29 cellular contexts compared by ENCODE assay signal in the genomic region with DNA sequence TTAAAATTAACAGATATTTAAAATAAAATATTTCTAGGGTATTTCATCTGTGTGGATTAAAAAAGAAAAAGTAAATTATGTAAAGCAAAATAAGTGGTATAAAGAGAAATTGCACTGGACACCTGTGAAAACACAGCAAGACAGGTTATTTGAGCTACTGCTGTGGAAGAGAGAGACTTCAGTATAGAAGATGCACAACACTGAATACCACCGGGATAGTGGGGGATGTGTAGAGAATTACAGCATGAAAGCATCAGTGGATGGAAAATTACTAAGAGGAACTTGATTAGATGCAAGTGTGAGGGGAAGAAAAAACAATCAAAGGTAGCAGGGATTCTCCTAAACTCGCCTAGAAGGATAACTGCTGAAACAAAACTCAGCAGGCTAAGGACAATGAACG.
DNase-seq lines count a peak whose midpoint lies in the region; TF ChIP-seq lines count a peak whose summit lies in the region.
"Had no signal": no experiment of that assay in that cellular context is flagged by ENCODE, and none has a peak within 500 bp of the region (broad histone marks: within the 10 kb centered on the region; RNA-seq: fewer than 3 reads in every experiment).

No MANE protein-coding gene starts in this region.

- H3K4me3 Mint-ChIP-seq in MCF 10A (ENCODE audit: unreplicated experiment) = no peak overlapping the region
- H3K4me3 Mint-ChIP-seq: activated CD4-positive, alpha-beta memory T cell treated with anti-CD3 and anti-CD28 coated beads for 36 hours; activated T-helper 17 cell treated with anti-CD3 and anti-CD28 coated beads, Interleukin-2, amount 50 U/mL, for 72 hours; T-helper 17 cell had no signal

- dilution Hi-C loops in mammary epithelial cell (cut with HindIII; ENCODE audit: low sequenced_read_pairs) = no loop called here

- H3K79me2 ChIP-seq in mammary epithelial cell (ENCODE audit: insufficient read depth, low read length) (no peaks in the 10 kb centered on the region), SU-DHL-6 (ENCODE audit: insufficient read depth, low read length) (no peaks in the 10 kb centered on the region)

- H3K36me3 Mint-ChIP-seq in MCF 10A (ENCODE audit: insufficient read depth, unreplicated experiment) = no peaks in the 10 kb centered on the region
- H3K36me3 Mint-ChIP-seq: activated CD4-positive, alpha-beta memory T cell treated with anti-CD3 and anti-CD28 coated beads for 36 hours had no signal

- no peak overlapping the region for H2BK120ac ChIP-seq in mesenchymal stem cell (ENCODE audit: low read depth, low read length)

- no peak overlapping the region for H2BK5ac ChIP-seq in mesenchymal stem cell (ENCODE audit: low read depth, low read length, poor library complexity, severe bottlenecking)

- H3K36me3 ChIP-seq in mammary epithelial cell (ENCODE audit: insufficient read depth, low read length) = no peaks in the 10 kb centered on the region
- H3K36me3 ChIP-seq in SU-DHL-6 (ENCODE audit: low read length) = peaks cover 13% of the 10 kb centered on the region
- no peaks in the 10 kb centered on the region for H3K36me3 ChIP-seq in mesenchymal stem cell (ENCODE audit: control insufficient read depth in 1 of 2, insufficient read depth in 2 of 2, low read depth in 1 of 2, low read length in 2 of 2)

- no peaks in the 10 kb centered on the region for H3K9me3 ChIP-seq in mammary epithelial cell (replicated peaks; ENCODE audit: insufficient read depth, low read length)
- H3K9me3 ChIP-seq in SU-DHL-6 (ENCODE audit: insufficient read depth, low read length) = peaks cover 8% of the 10 kb centered on the region; the same call in 1 of the 2 replicates
- no peaks in the 10 kb centered on the region for H3K9me3 ChIP-seq in mesenchymal stem cell (ENCODE audit: control insufficient read depth, low read length)
- H3K9me3 ChIP-seq: testis had no signal

- H2BK12ac ChIP-seq in mesenchymal stem cell (ENCODE audit: low read length in 2 of 2) = no peak overlapping the region

- H3K27me3 ChIP-seq in mammary epithelial cell (ENCODE audit: insufficient read depth, low read length) (no peaks in the 10 kb centered on the region), SU-DHL-6 (ENCODE audit: low read length) (no peaks in the 10 kb centered on the region), mesenchymal stem cell (ENCODE audit: control insufficient read depth in 1 of 2, insufficient read depth in 1 of 2, low read length in 2 of 2) (no peaks in the 10 kb centered on the region)
- H3K27me3 ChIP-seq: testis had no signal

- H3K27ac ChIP-seq in mammary epithelial cell (ENCODE audit: insufficient read depth, low read depth, low read length) = no peak overlapping the region
- peak overlapping the region; percentile 98 for H3K27ac ChIP-seq in SU-DHL-6 (ENCODE audit: low read depth, low read length)
- no peak overlapping the region for H3K27ac ChIP-seq in mesenchymal stem cell (ENCODE audit: low read length, poor library complexity, severe bottlenecking)
- H3K27ac ChIP-seq: SK-N-MC, testis had no signal

- no peak overlapping the region for H3K27ac Mint-ChIP-seq in MCF 10A (ENCODE audit: low read depth, unreplicated experiment)
- H3K27ac Mint-ChIP-seq: activated CD4-positive, alpha-beta memory T cell treated with anti-CD3 and anti-CD28 coated beads for 36 hours; activated T-helper 17 cell treated with anti-CD3 and anti-CD28 coated beads, Interleukin-2, amount 50 U/mL, for 72 hours; T-helper 17 cell had no signal

- H3K23ac ChIP-seq in mesenchymal stem cell (ENCODE audit: low read length in 2 of 2) = no peak overlapping the region

- BruUV-seq in mammary epithelial cell (replicated peaks; lab: Mats Ljungman, UMichigan) = no TSS peak
- BruUV-seq in MCF 10A (replicated peaks; lab: Mats Ljungman, UMichigan) = no TSS peak

- POLR2A ChIA-PET in MCF 10A (lab: Yijun Ruan, JAX) = no interaction called here

- H3K4ac ChIP-seq in mesenchymal stem cell (ENCODE audit: low read depth in 1 of 2, low read length in 2 of 2) = no peak overlapping the region

- in situ Hi-C loops in mammary epithelial cell (cut with MboI; ENCODE audit: low sequenced_read_pairs in 2 of 2) = no loop called here

- no peaks in the 10 kb centered on the region for H3K27me3 Mint-ChIP-seq in MCF 10A (ENCODE audit: insufficient read depth, unreplicated experiment)
- H3K27me3 Mint-ChIP-seq: activated CD4-positive, alpha-beta memory T cell treated with anti-CD3 and anti-CD28 coated beads for 36 hours; activated T-helper 17 cell treated with anti-CD3 and anti-CD28 coated beads, Interleukin-2, amount 50 U/mL, for 72 hours; T-helper 17 cell had no signal

- H3K4me3 ChIP-seq in mammary epithelial cell (replicated peaks in 1 of 3; ENCODE audit: insufficient read depth in 1 of 3, low read depth in 2 of 3, low read length in 3 of 3) (no peak overlapping the region), SU-DHL-6 (ENCODE audit: insufficient read depth, low read length, poor library complexity, severe bottlenecking) (peak overlapping the region; percentile 39), mesenchymal stem cell (ENCODE audit: insufficient read depth in 1 of 2, low read depth in 1 of 2, low read length in 2 of 2) (no peak overlapping the region)
- H3K4me3 ChIP-seq: GM12878, SK-N-MC, testis had no signal

- CTCF ChIA-PET in mammary epithelial cell (lab: Charles Lee; ENCODE audit: low non-redundant PET) (no interaction called here), MCF 10A (lab: Yijun Ruan, JAX) (interaction anchor here (0.6 kb wide), 1 partner anchor 153 kb away, joined by 3 read pairs; no protein-coding TSS in a partner anchor)

- no peaks in the 10 kb centered on the region for H3K79me1 ChIP-seq in mesenchymal stem cell (replicated peaks; ENCODE audit: low read length, poor library complexity, severe bottlenecking)

- H3K9ac ChIP-seq in mammary epithelial cell (ENCODE audit: insufficient read depth, low read length) = no peak overlapping the region
- peak overlapping the region; percentile 55 for H3K9ac ChIP-seq in SU-DHL-6 (ENCODE audit: low read length)
- H3K9ac ChIP-seq in mesenchymal stem cell (ENCODE audit: low read length) = no peak overlapping the region

- H3K9me3 Mint-ChIP-seq in MCF 10A (ENCODE audit: unreplicated experiment) = peaks cover 8% of the 10 kb centered on the region

- WGBS in mammary epithelial cell (ENCODE audit: low coverage, missing lambda C conversion rate) = 47% methylated on average over 3 of the region's 3 CpGs
- 69% methylated on average over 3 of the region's 3 CpGs for WGBS in mesenchymal stem cell

- H2AK5ac ChIP-seq in mesenchymal stem cell (ENCODE audit: low read length, severe bottlenecking) = no peak overlapping the region

- DNase-seq in mammary epithelial cell = no peak
- DNase-seq in MCF 10A (ENCODE audit: unreplicated experiment) = no peak
- peak; percentile 26 for DNase-seq in NCI-H345 treated with DMSO at 0.1 percent for 48 hours (lab: John Stamatoyannopoulos, UW; ENCODE audit: unreplicated experiment)
- no peak for DNase-seq in epidermal melanocyte (ENCODE audit: insufficient read length, low spot score)
- no peak for DNase-seq in posterior vena cava (ENCODE audit: low spot score)
- no peak for DNase-seq in ecto neural progenitor cell (ENCODE audit: low spot score)
- DNase-seq in mesenchymal stem cell = no peak
- DNase-seq: activated CD4-positive, alpha-beta memory T cell treated with anti-CD3 and anti-CD28 coated beads for 36 hours; activated CD4-positive, CD25-positive, alpha-beta regulatory T cell treated with anti-CD3 and anti-CD28 coated beads, Interleukin-2, amount 50 U/mL, for 72 hours; activated CD8-positive, alpha-beta memory T cell treated with anti-CD3 and anti-CD28 coated beads, Interleukin-2, amount 50 U/mL, for 48 hours; activated naive CD4-positive, alpha-beta T cell treated with anti-CD3 and anti-CD28 coated beads, Interleukin-2, amount 50 U/mL, for 16 hours; anterior cingulate cortex; C1 segment of cervical spinal cord; effector memory CD4-positive, alpha-beta T cell; EL; left cardiac atrium; mesendoderm; MV-4-11; NCI-H1694 treated with DMSO at 0.1 percent for 48 hours; NCI-H446; occipital lobe; stimulated activated CD4-positive, alpha-beta T cell treated with anti-CD3 and anti-CD28 coated beads, Interleukin-15, amount 100 ng/mL, for 24 hours; stimulated activated naive CD4-positive, alpha-beta T cell treated with Interleukin-2 at 50 U/mL for 16 hours; T-helper 17 cell; testis had no signal

- H2BK15ac ChIP-seq in mesenchymal stem cell (ENCODE audit: low read depth, poor library complexity, severe bottlenecking) = no peak overlapping the region

- intact Hi-C loops in mammary epithelial cell (cut with micrococcal nuclease) = no loop called here
- intact Hi-C loops in MCF 10A (cut with micrococcal nuclease) = no loop called here
- intact Hi-C loops in posterior vena cava (cut with DNase I) = no loop called here

- no peaks in the 10 kb centered on the region for H3K4me1 Mint-ChIP-seq in MCF 10A (ENCODE audit: insufficient read depth, unreplicated experiment)
- H3K4me1 Mint-ChIP-seq: activated T-helper 17 cell treated with anti-CD3 and anti-CD28 coated beads, Interleukin-2, amount 50 U/mL, for 72 hours; T-helper 17 cell had no signal

- no peak overlapping the region for H4K8ac ChIP-seq in mesenchymal stem cell (ENCODE audit: low read length)

- H4K20me1 ChIP-seq in mammary epithelial cell (ENCODE audit: insufficient read depth, low read length) = no peaks in the 10 kb centered on the region
- H4K20me1 ChIP-seq in SU-DHL-6 (ENCODE audit: low read depth, low read length) = no peaks in the 10 kb centered on the region

- no peaks in the 10 kb centered on the region for H3K4me1 ChIP-seq in mammary epithelial cell (ENCODE audit: insufficient read depth, low read length)
- no peaks in the 10 kb centered on the region for H3K4me1 ChIP-seq in mesenchymal stem cell (ENCODE audit: control insufficient read depth, insufficient read depth, low read depth, low read length)
- H3K4me1 ChIP-seq: testis had no signal

- H3K18ac ChIP-seq in mesenchymal stem cell (ENCODE audit: low read depth in 1 of 2, low read length in 2 of 2) = no peak overlapping the region

- no peak overlapping the region for H3K14ac ChIP-seq in mesenchymal stem cell (ENCODE audit: low read length in 2 of 2)

- H3F3A ChIP-seq in SU-DHL-6 (ENCODE audit: insufficient read depth) = peaks cover 27% of the 10 kb centered on the region

- no peak overlapping the region for H4K91ac ChIP-seq in mesenchymal stem cell (ENCODE audit: low read length)

- TF ChIP-seq CTCF in mammary epithelial cell (conservative IDR thresholded peaks at IDR 0.05 in 1 of 2, IDR thresholded peaks at IDR 0.05 in 1 of 2; ENCODE audit: extremely low read depth in 1 of 2, insufficient read depth in 1 of 2, low read depth in 1 of 2, low read length in 2 of 2) = no peak
- no peak for TF ChIP-seq CTCF in MCF 10A (IDR thresholded peaks at IDR 0.05; ENCODE audit: unreplicated experiment)
- no peak for TF ChIP-seq CTCF in SU-DHL-6 (IDR thresholded peaks at IDR 0.05; ENCODE audit: insufficient read depth, low read length, poor library complexity, severe bottlenecking)

- no peak overlapping the region for H3K4me2 ChIP-seq in mammary epithelial cell (ENCODE audit: insufficient read depth, low read depth, low read length)
- peak overlapping the region; percentile 68 for H3K4me2 ChIP-seq in SU-DHL-6 (ENCODE audit: low read depth, low read length, poor library complexity, severe bottlenecking)
- H3K4me2 ChIP-seq in mesenchymal stem cell (ENCODE audit: low read length, poor library complexity, severe bottlenecking) = no peak overlapping the region

- peak overlapping the region; percentile 3 for H2AFZ ChIP-seq in mammary epithelial cell (ENCODE audit: low read depth, low read length)
- peak overlapping the region; percentile 83 for H2AFZ ChIP-seq in SU-DHL-6 (ENCODE audit: low read depth, low read length, severe bottlenecking)
- H2AFZ ChIP-seq in mesenchymal stem cell (ENCODE audit: low read depth, low read length) = no peak overlapping the region

- no peaks in the 10 kb centered on the region for H3K9me2 ChIP-seq in SU-DHL-6 (replicated peaks; ENCODE audit: insufficient read depth, low read length)
